Comparison of ENCODE assay signal across 17 cellular contexts in genomic region chr2:72755647-72756423, GRCh38.
A peak's percentile ranks its signal among the peaks of the same experiment; 100 is the strongest.
DNase-seq lines count a peak whose midpoint lies in the region; ATAC-seq, FAIRE-seq and TF ChIP-seq lines count a peak whose summit lies in the region.
"Had no signal": no experiment of that assay in that cellular context is flagged by ENCODE, and none has a peak within 500 bp of the region (broad histone marks: within the 10 kb centered on the region; RNA-seq: fewer than 3 reads in every experiment).

No MANE protein-coding gene starts in this region.

- FAIRE-seq in GM12892 (lab: Jason Lieb, UNC) = no peak

- H3K27ac ChIP-seq in adrenal gland (peak overlapping the region; percentile 44 to 81 (median 59)), coronary artery (no peak overlapping the region)
- H3K27ac ChIP-seq: suprapubic skin had no signal

- TF ChIP-seq CTCF in adrenal gland (IDR thresholded peaks at IDR 0.05) (no peak), coronary artery (IDR thresholded peaks at IDR 0.05) (no peak)

- no peaks in the 10 kb centered on the region for H3K36me3 ChIP-seq in adrenal gland (replicated peaks in 1 of 2)

- no peaks in the 10 kb centered on the region for H3K9me3 ChIP-seq in adrenal gland (replicated peaks in 1 of 3)
- H3K9me3 ChIP-seq: suprapubic skin had no signal

- H3K4me1 ChIP-seq in adrenal gland (replicated peaks in 1 of 2) = peaks cover 57 to 61% of the 10 kb centered on the region in 2 donors

- H3K4me3 ChIP-seq in adrenal gland (no peak overlapping the region), coronary artery (no peak overlapping the region)
- H3K4me3 ChIP-seq: lung, smooth muscle cell, suprapubic skin had no signal

- no peak for ATAC-seq in GM18511 (IDR thresholded peaks at IDR 0.05; ENCODE audit: unreplicated experiment)

- TF ChIP-seq POLR2A in adrenal gland (IDR thresholded peaks at IDR 0.05) = no peak
- TF ChIP-seq POLR2A in GM12892 (IDR thresholded peaks at IDR 0.05; ENCODE audit: low read depth, low read length) = no peak

- intact Hi-C loops in adrenal gland (cut with DNase I) = no loop called here

- H3K27me3 ChIP-seq in adrenal gland = no peaks in the 10 kb centered on the region
- H3K27me3 ChIP-seq: suprapubic skin had no signal

- DNase-seq in COR-L47 (lab: John Stamatoyannopoulos, UW) (peak; percentile 8), M059J (ENCODE audit: low read depth) (peak; percentile 60), adrenal gland (peak; percentile 39 to 73 (median 64)), iris pigment epithelial cell (ENCODE audit: low read depth) (peak; percentile 19), NCI-H2227 (lab: John Stamatoyannopoulos, UW; ENCODE audit: unreplicated experiment) (no peak), coronary artery (ENCODE audit: low spot score) (no peak), GM12892 (ENCODE audit: insufficient read length) (no peak)
- DNase-seq: activated CD4-positive, CD25-positive, alpha-beta regulatory T cell; amniotic stem cell; CD8-positive, alpha-beta memory T cell; GF-D8; head of caudate nucleus; NCI-H1694 had no signal

- 42 to 58% (median 47%) methylated on average over 4 of the region's 4 CpGs for WGBS in adrenal gland, 4 donors

Comparison
In these comparisons a context has a peak if more than half of its experiments do, and no peak if none do; other contexts are left out.
1. DNase-seq: peak in COR-L47 (single experiment), M059J (single experiment), adrenal gland (7 of 7) and iris pigment epithelial cell (single experiment); none in NCI-H2227 (single experiment), coronary artery (single experiment) and GM12892 (single experiment).
2. H3K27ac ChIP-seq: peak in adrenal gland (5 of 5); none in coronary artery (0 of 2).